26 cellular contexts compared by ENCODE assay signal in genomic region chr22:45932066-45932465, GRCh38. TPM values are rescaled to one million over a fixed set of nuclear protein-coding genes. Genes with fewer than 3 reads are reported as not detected.
DNase-seq lines count a peak whose midpoint lies in the region; ATAC-seq and FAIRE-seq lines count a peak whose summit lies in the region.
"Had no signal": no experiment of that assay in that cellular context is flagged by ENCODE, and none has a peak within 500 bp of the region (broad histone marks: within the 10 kb centered on the region; RNA-seq: fewer than 3 reads in every experiment).

No MANE protein-coding gene starts in this region.

- ATAC-seq in HG02885 (IDR thresholded peaks at IDR 0.05; ENCODE audit: poor library complexity, unreplicated experiment), result no peak
- ATAC-seq: activated T-cell treated with anti-CD3 and anti-CD28 coated beads, Interleukin-2, amount 50 U/mL, for 4 hours; GM12878; left cardiac atrium had no signal

- peak; percentile 47 for DNase-seq in GM03348 (ENCODE audit: low spot score)
- peak; percentile 63 for DNase-seq in RPMI7951 (ENCODE audit: low read depth)
- DNase-seq in fibroblast of peridontal ligament (ENCODE audit: extremely low read depth), result peak; percentile 17
- peak; percentile 82 for DNase-seq in urothelium cell line (ENCODE audit: low spot score)
- DNase-seq in GOT3 (lab: John Stamatoyannopoulos, UW), result no peak
- DNase-seq in activated CD4-positive, alpha-beta T cell treated with anti-CD3 and anti-CD28 coated beads, Interleukin-2, amount 50 U/mL, for 4 hours, result no peak
- DNase-seq: activated CD4-positive, CD25-positive, alpha-beta regulatory T cell treated with anti-CD3 and anti-CD28 coated beads, Interleukin-2, amount 50 U/mL, for 72 hours; activated T-cell treated with anti-CD3 and anti-CD28 coated beads, Interleukin-2, amount 50 U/mL, for 4 hours; AML-193; amygdala; central memory CD4-positive, alpha-beta T cell; dermis blood vessel endothelial cell; DMS53; H9; head of caudate nucleus; left cardiac atrium; NCI-H1417 treated with DMSO at 0.1 percent for 48 hours; NCI-H82; SHP77 treated with DMSO at 0.1 percent for 48 hours; sigmoid colon; transverse colon had no signal

- FAIRE-seq in urothelium cell line (lab: Jason Lieb, UNC), result peak; percentile 91
- FAIRE-seq: endothelial cell of umbilical vein, GM12878 had no signal

RNA-seq across cellular contexts. Expression of gene WNT7B, which starts 44.9 kb away (rescaled TPM):
- 17.3 and 21.3 TPM in 2 replicates for total RNA-seq in RPMI7951 (2014; rRNA removed; shearing (Covaris generic))
- total RNA-seq: activated CD8-positive, alpha-beta memory T cell treated with anti-CD3 and anti-CD28 coated beads for 36 hours; dermis blood vessel endothelial cell; endothelial cell of umbilical vein; GM12878; left cardiac atrium; posterior vena cava; sigmoid colon; transverse colon had no signal

Comparison
In these comparisons a context has a peak if more than half of its experiments do, and no peak if none do; other contexts are left out.
1. DNase-seq: peak in GM03348 (single experiment), RPMI7951 (single experiment), fibroblast of peridontal ligament (single experiment) and urothelium cell line (single experiment); none in GOT3 (single experiment) and activated CD4-positive, alpha-beta T cell treated with anti-CD3 and anti-CD28 coated beads, Interleukin-2, amount 50 U/mL, for 4 hours (0 of 2).